In genomic region chr9:135301271-135302263, GRCh38 we compare ENCODE assay signal across 21 cellular contexts.
"Had no signal": no experiment of that assay in that cellular context is flagged by ENCODE, and none has a peak within 500 bp of the region (broad histone marks: within the 10 kb centered on the region; RNA-seq: fewer than 3 reads in every experiment).

No MANE protein-coding gene starts in this region.

- H3K27ac ChIP-seq: esophagus muscularis mucosa, heart right ventricle, neutrophil had no signal

- H3K4me3 Mint-ChIP-seq: activated CD4-positive, alpha-beta memory T cell treated with anti-CD3 and anti-CD28 coated beads for 36 hours; activated CD4-positive, alpha-beta T cell treated with anti-CD3 and anti-CD28 coated beads for 36 hours; activated naive CD8-positive, alpha-beta T cell; activated T-cell treated with anti-CD3 and anti-CD28 coated beads, Interleukin-2, amount 50 U/mL, for 72 hours; natural killer cell; WTC11 had no signal

- H3K4me1 ChIP-seq: esophagus muscularis mucosa, heart right ventricle had no signal

- DNase-seq: activated CD4-positive, alpha-beta memory T cell treated with anti-CD3 and anti-CD28 coated beads for 36 hours; activated CD4-positive, alpha-beta T cell treated with anti-CD3 and anti-CD28 coated beads for 36 hours; activated gamma-delta T cell treated with Interleukin-2 at 50 U/mL for 16 hours; activated T-cell treated with anti-CD3 and anti-CD28 coated beads, Interleukin-2, amount 50 U/mL, for 72 hours; cerebellar nuclear complex; cortex of kidney; effector CD4-positive, alpha-beta T cell; heart right ventricle; mesenchymal stem cell; natural killer cell; stimulated activated CD4-positive, alpha-beta T cell treated with anti-CD3 and anti-CD28 coated beads, Interleukin-12 subunit alpha, Interleukin-12 subunit beta, amount 100 ng/mL, for 4 hours; stimulated activated CD4-positive, alpha-beta T cell treated with anti-CD3 and anti-CD28 coated beads, Interleukin-1b, Interleukin-23, amount 100 ng/mL, for 48 hours; stimulated activated CD8-positive, alpha-beta memory T cell treated with anti-CD3 and anti-CD28 coated beads, Interleukin-4, amount 100 ng/mL, for 48 hours; stimulated activated naive CD4-positive, alpha-beta T cell had no signal

- H3K36me3 ChIP-seq: esophagus muscularis mucosa, heart right ventricle, neutrophil had no signal

- H3K27ac Mint-ChIP-seq: activated CD4-positive, alpha-beta memory T cell treated with anti-CD3 and anti-CD28 coated beads for 36 hours; activated CD4-positive, alpha-beta T cell treated with anti-CD3 and anti-CD28 coated beads for 36 hours; activated naive CD8-positive, alpha-beta T cell; activated T-cell treated with anti-CD3 and anti-CD28 coated beads, Interleukin-2, amount 50 U/mL, for 72 hours; natural killer cell; WTC11 had no signal

- H3K4me1 Mint-ChIP-seq: activated CD4-positive, alpha-beta T cell treated with anti-CD3 and anti-CD28 coated beads for 36 hours; natural killer cell had no signal

- H3K36me3 Mint-ChIP-seq: activated CD4-positive, alpha-beta memory T cell treated with anti-CD3 and anti-CD28 coated beads for 36 hours; activated naive CD8-positive, alpha-beta T cell; natural killer cell; WTC11 had no signal

- H3K9me3 Mint-ChIP-seq: activated CD4-positive, alpha-beta memory T cell treated with anti-CD3 and anti-CD28 coated beads for 36 hours had no signal

- ATAC-seq: activated CD4-positive, alpha-beta T cell treated with anti-CD3 and anti-CD28 coated beads for 36 hours; activated T-cell treated with anti-CD3 and anti-CD28 coated beads, Interleukin-2, amount 50 U/mL, for 72 hours; heart right ventricle; natural killer cell; WTC11 had no signal

- H3K9me3 ChIP-seq: esophagus muscularis mucosa, heart right ventricle, neutrophil had no signal

- FAIRE-seq: bronchial epithelial cell, endothelial cell of umbilical vein, TTC549 had no signal

- H3K4me3 ChIP-seq: esophagus muscularis mucosa, heart right ventricle had no signal
